ENCODE assay signal across 8 cellular contexts in genomic region chr11:72743321-72744221, GRCh38. TPM values are rescaled to one million over a fixed set of nuclear protein-coding genes. Genes with fewer than 3 reads are reported as not detected.
A peak's percentile ranks its signal among the peaks of the same experiment; 100 is the strongest.
DNase-seq lines count a peak whose midpoint lies in the region; ATAC-seq lines count a peak whose summit lies in the region.

No MANE protein-coding gene starts in this region.

- no peaks in the 10 kb centered on the region for H3K9me3 Mint-ChIP-seq in activated CD4-positive, alpha-beta memory T cell treated with anti-CD3 and anti-CD28 coated beads for 36 hours
- H3K9me3 Mint-ChIP-seq in activated CD4-positive, alpha-beta memory T cell treated with anti-CD3 and anti-CD28 coated beads, Interleukin-2, amount 10 ng/mL, durations not matched to agents 7 days and 5 days, result no peaks in the 10 kb centered on the region
- no peaks in the 10 kb centered on the region for H3K9me3 Mint-ChIP-seq in stimulated activated effector memory CD8-positive, alpha-beta T cell treated with anti-CD3 and anti-CD28 coated beads, Interleukin-12 subunit alpha, Interleukin-12 subunit beta, amount 100 ng/mL, for 72 hours

- H3K9me3 ChIP-seq in T-helper 17 cell (ENCODE audit: control insufficient read depth, low read length, poor library complexity, severe bottlenecking), result no peaks in the 10 kb centered on the region

- no peak for DNase-seq in activated CD4-positive, alpha-beta memory T cell treated with anti-CD3 and anti-CD28 coated beads for 36 hours
- no peak for DNase-seq in activated CD4-positive, alpha-beta memory T cell treated with anti-CD3 and anti-CD28 coated beads, Interleukin-2, amount 10 ng/mL, durations not matched to agents 7 days and 5 days
- DNase-seq in T-helper 17 cell, result no peak
- DNase-seq in stimulated activated effector memory CD8-positive, alpha-beta T cell treated with anti-CD3 and anti-CD28 coated beads, Interleukin-12 subunit alpha, Interleukin-12 subunit beta, amount 100 ng/mL, for 72 hours (ENCODE audit: low spot score in 2 of 2), result no peak
- no peak for DNase-seq in UCSD-AML1 (lab: John Stamatoyannopoulos, UW; ENCODE audit: unreplicated experiment)
- no peak for DNase-seq in NCI-H1048 (lab: John Stamatoyannopoulos, UW)

- H3K27ac Mint-ChIP-seq in activated CD4-positive, alpha-beta memory T cell treated with anti-CD3 and anti-CD28 coated beads for 36 hours, result peak overlapping the region; percentile 76
- H3K27ac Mint-ChIP-seq in activated CD4-positive, alpha-beta memory T cell treated with anti-CD3 and anti-CD28 coated beads, Interleukin-2, amount 10 ng/mL, durations not matched to agents 7 days and 5 days, result no peak overlapping the region
- H3K27ac Mint-ChIP-seq in T-helper 17 cell, result peak overlapping the region; percentile 97
- peak overlapping the region; percentile 97 for H3K27ac Mint-ChIP-seq in stimulated activated effector memory CD8-positive, alpha-beta T cell treated with anti-CD3 and anti-CD28 coated beads, Interleukin-12 subunit alpha, Interleukin-12 subunit beta, amount 100 ng/mL, for 72 hours

- CTCF ChIA-PET in activated CD4-positive, alpha-beta memory T cell treated with anti-CD3 and anti-CD28 coated beads for 36 hours (lab: Charles Lee), result interaction anchor here (2.9 kb wide), 1 partner anchor 18 kb away, joined by 14 read pairs; no protein-coding TSS in a partner anchor
- CTCF ChIA-PET in activated CD4-positive, alpha-beta memory T cell treated with anti-CD3 and anti-CD28 coated beads, Interleukin-2, amount 10 ng/mL, durations not matched to agents 7 days and 5 days (lab: Charles Lee), result no interaction called here

- POLR2A ChIA-PET in activated CD4-positive, alpha-beta memory T cell treated with anti-CD3 and anti-CD28 coated beads for 36 hours (lab: Charles Lee), result no interaction called here
- POLR2A ChIA-PET in activated CD4-positive, alpha-beta memory T cell treated with anti-CD3 and anti-CD28 coated beads, Interleukin-2, amount 10 ng/mL, durations not matched to agents 7 days and 5 days (lab: Charles Lee), result interaction anchor here (1.2 kb wide), 1 partner anchor 8 kb away, joined by 3 read pairs; no protein-coding TSS in a partner anchor

- intact Hi-C loops in activated CD4-positive, alpha-beta memory T cell treated with anti-CD3 and anti-CD28 coated beads for 36 hours (cut with micrococcal nuclease), result no loop called here

- no peaks in the 10 kb centered on the region for H3K27me3 Mint-ChIP-seq in activated CD4-positive, alpha-beta memory T cell treated with anti-CD3 and anti-CD28 coated beads for 36 hours
- no peaks in the 10 kb centered on the region for H3K27me3 Mint-ChIP-seq in activated CD4-positive, alpha-beta memory T cell treated with anti-CD3 and anti-CD28 coated beads, Interleukin-2, amount 10 ng/mL, durations not matched to agents 7 days and 5 days
- no peaks in the 10 kb centered on the region for H3K27me3 Mint-ChIP-seq in T-helper 17 cell

- ATAC-seq in HG02885 (IDR thresholded peaks at IDR 0.05; ENCODE audit: poor library complexity, unreplicated experiment) (peak; percentile 56), T-helper 17 cell (peak; percentile 75), HG03469 (IDR thresholded peaks at IDR 0.05; ENCODE audit: unreplicated experiment) (no peak)
- ATAC-seq in stimulated activated effector memory CD8-positive, alpha-beta T cell treated with anti-CD3 and anti-CD28 coated beads, Interleukin-12 subunit alpha, Interleukin-12 subunit beta, amount 100 ng/mL, for 72 hours, result peak; percentile 88

- no peak overlapping the region for H3K4me3 Mint-ChIP-seq in activated CD4-positive, alpha-beta memory T cell treated with anti-CD3 and anti-CD28 coated beads for 36 hours
- no peak overlapping the region for H3K4me3 Mint-ChIP-seq in activated CD4-positive, alpha-beta memory T cell treated with anti-CD3 and anti-CD28 coated beads, Interleukin-2, amount 10 ng/mL, durations not matched to agents 7 days and 5 days
- H3K4me3 Mint-ChIP-seq in T-helper 17 cell, result peak overlapping the region; percentile 70
- H3K4me3 Mint-ChIP-seq in stimulated activated effector memory CD8-positive, alpha-beta T cell treated with anti-CD3 and anti-CD28 coated beads, Interleukin-12 subunit alpha, Interleukin-12 subunit beta, amount 100 ng/mL, for 72 hours, result peak overlapping the region; percentile 43

- peaks cover 2% of the 10 kb centered on the region for H3K36me3 Mint-ChIP-seq in activated CD4-positive, alpha-beta memory T cell treated with anti-CD3 and anti-CD28 coated beads for 36 hours
- no peaks in the 10 kb centered on the region for H3K36me3 Mint-ChIP-seq in activated CD4-positive, alpha-beta memory T cell treated with anti-CD3 and anti-CD28 coated beads, Interleukin-2, amount 10 ng/mL, durations not matched to agents 7 days and 5 days (ENCODE audit: low read depth)
- H3K36me3 Mint-ChIP-seq in T-helper 17 cell (ENCODE audit: low read depth), result no peaks in the 10 kb centered on the region
- H3K36me3 Mint-ChIP-seq in stimulated activated effector memory CD8-positive, alpha-beta T cell treated with anti-CD3 and anti-CD28 coated beads, Interleukin-12 subunit alpha, Interleukin-12 subunit beta, amount 100 ng/mL, for 72 hours, result peaks cover 2% of the 10 kb centered on the region

- peaks cover 64% of the 10 kb centered on the region for H3K4me1 Mint-ChIP-seq in activated CD4-positive, alpha-beta memory T cell treated with anti-CD3 and anti-CD28 coated beads for 36 hours (ENCODE audit: low read depth)
- H3K4me1 Mint-ChIP-seq in activated CD4-positive, alpha-beta memory T cell treated with anti-CD3 and anti-CD28 coated beads, Interleukin-2, amount 10 ng/mL, durations not matched to agents 7 days and 5 days, result peaks cover 47% of the 10 kb centered on the region
- H3K4me1 Mint-ChIP-seq in T-helper 17 cell, result peaks cover 47% of the 10 kb centered on the region
- peaks cover 79% of the 10 kb centered on the region for H3K4me1 Mint-ChIP-seq in stimulated activated effector memory CD8-positive, alpha-beta T cell treated with anti-CD3 and anti-CD28 coated beads, Interleukin-12 subunit alpha, Interleukin-12 subunit beta, amount 100 ng/mL, for 72 hours

RNA-seq across cellular contexts. Expression of gene ARAP1, which starts 8.6 kb away (rescaled TPM):
- total RNA-seq in activated CD4-positive, alpha-beta memory T cell treated with anti-CD3 and anti-CD28 coated beads for 36 hours, result 10 to 100 TPM; 77.4 to 79.6 TPM
- 100 to 1,000 TPM; 108 to 109 TPM for total RNA-seq in activated CD4-positive, alpha-beta memory T cell treated with anti-CD3 and anti-CD28 coated beads, Interleukin-2, amount 10 ng/mL, durations not matched to agents 7 days and 5 days
- 100 to 1,000 TPM in 1 of 2 donors, 10 to 100 TPM in 1; 93.3 to 108 TPM for total RNA-seq in T-helper 17 cell

RNA-seq across cellular contexts. Expression of gene STARD10, which starts 50.3 kb away (rescaled TPM):
- 10 to 100 TPM; 14.8 to 16.8 TPM for total RNA-seq in activated CD4-positive, alpha-beta memory T cell treated with anti-CD3 and anti-CD28 coated beads for 36 hours
- total RNA-seq in activated CD4-positive, alpha-beta memory T cell treated with anti-CD3 and anti-CD28 coated beads, Interleukin-2, amount 10 ng/mL, durations not matched to agents 7 days and 5 days, result 10 to 100 TPM; 11.3 to 11.6 TPM
- 10 to 100 TPM; 12.9 to 17.7 TPM for total RNA-seq in T-helper 17 cell

Comparison
In these comparisons a context has a peak if more than half of its experiments do, and no peak if none do; other contexts are left out.
1. H3K4me3 Mint-ChIP-seq: peak in T-helper 17 cell (single experiment) and stimulated activated effector memory CD8-positive, alpha-beta T cell treated with anti-CD3 and anti-CD28 coated beads, Interleukin-12 subunit alpha, Interleukin-12 subunit beta, amount 100 ng/mL, for 72 hours (single experiment); none in activated CD4-positive, alpha-beta memory T cell treated with anti-CD3 and anti-CD28 coated beads for 36 hours (single experiment) and activated CD4-positive, alpha-beta memory T cell treated with anti-CD3 and anti-CD28 coated beads, Interleukin-2, amount 10 ng/mL, durations not matched to agents 7 days and 5 days (single experiment).